Comparison of ENCODE assay signal across 20 cellular contexts in the genomic region with DNA sequence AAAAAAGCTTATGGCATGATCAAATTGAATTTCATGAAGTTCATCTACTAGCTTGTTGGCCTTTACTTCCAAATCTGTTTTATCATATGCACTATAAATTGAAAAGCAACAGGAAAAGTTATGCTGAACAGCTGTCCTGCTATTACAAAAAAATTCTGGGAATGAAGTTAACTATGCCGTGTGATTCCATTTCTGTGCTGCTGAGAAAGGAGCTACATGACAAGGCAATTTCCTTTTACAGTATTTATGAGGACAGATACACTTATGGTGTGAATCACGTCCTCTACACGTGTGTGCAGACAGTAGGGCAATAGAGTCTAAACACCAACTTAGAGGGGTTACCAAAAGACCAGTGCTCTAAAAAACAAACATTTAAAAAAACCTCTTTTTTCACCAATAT.
DNase-seq lines count a peak whose midpoint lies in the region; ATAC-seq, FAIRE-seq and TF ChIP-seq lines count a peak whose summit lies in the region.
"Had no signal": no experiment of that assay in that cellular context is flagged by ENCODE, and none has a peak within 500 bp of the region (broad histone marks: within the 10 kb centered on the region; RNA-seq: fewer than 3 reads in every experiment).

No MANE protein-coding gene starts in this region.

- H3K27ac ChIP-seq in GM12878 (ENCODE audit: control insufficient read depth, insufficient read depth), result no peak overlapping the region
- H3K27ac ChIP-seq: BLaER1 treated with 17β-estradiol and CSF1 and Interleukin-3, amounts not matched to agents 10 nM and 100 nM; RWPE1; SJCRH30 had no signal

- RAD21 ChIA-PET in GM12878 (lab: Charles Lee; ENCODE audit: unreplicated experiment), result no interaction called here

- H4K20me1 ChIP-seq in GM12878 (ENCODE audit: control insufficient read depth, insufficient read depth), result no peaks in the 10 kb centered on the region
- H4K20me1 ChIP-seq: BLaER1 treated with 17β-estradiol and CSF1 and Interleukin-3, amounts not matched to agents 10 nM and 100 nM had no signal

- no peak for TF ChIP-seq RAD21 in GM12878 (IDR thresholded peaks at IDR 0.05; ENCODE audit: insufficient read depth, low read depth, low read length)

- in situ Hi-C loops in GM12878 (cut with MboI), result no loop called here

- no peak for TF ChIP-seq POLR2A in GM12878 (IDR thresholded peaks at IDR 0.05; ENCODE audit: low read depth, low read length)

- CTCF ChIA-PET in GM12878 (lab: Yijun Ruan, JAX), result no interaction called here

- H3K4me3 ChIP-seq in GM12878, result no peak overlapping the region
- H3K4me3 ChIP-seq in fibroblast of the aortic adventitia (ENCODE audit: low read depth, low read length), result no peak overlapping the region
- no peak overlapping the region for H3K4me3 ChIP-seq in neuron (ENCODE audit: low read length)
- H3K4me3 ChIP-seq: BLaER1 treated with 17β-estradiol and CSF1 and Interleukin-3, amounts not matched to agents 10 nM and 100 nM; SJCRH30 had no signal

- H2AFZ ChIP-seq in GM12878 (ENCODE audit: control insufficient read depth, low read depth, low read length), result no peak overlapping the region
- H2AFZ ChIP-seq in neuron (ENCODE audit: low read depth, low read length), result peak overlapping the region; percentile 7

- no peak for ATAC-seq in GM12878
- no peak for ATAC-seq in HG02885 (IDR thresholded peaks at IDR 0.05; ENCODE audit: poor library complexity, unreplicated experiment)
- no peak for ATAC-seq in GM19351 (IDR thresholded peaks at IDR 0.05; ENCODE audit: unreplicated experiment)
- ATAC-seq in HG02678 (IDR thresholded peaks at IDR 0.05; ENCODE audit: unreplicated experiment), result no peak
- ATAC-seq in GM18858 (IDR thresholded peaks at IDR 0.05; ENCODE audit: unreplicated experiment), result no peak
- ATAC-seq: HCT116 had no signal

- BruUV-seq in GM12878 (replicated peaks; lab: Mats Ljungman, UMichigan), result no TSS peak

- intact Hi-C loops in GM12878 (cut with micrococcal nuclease; ENCODE audit: unreplicated experiment), result no loop called here

- H3K4me1 ChIP-seq in GM12878 (ENCODE audit: control insufficient read depth, insufficient read depth, low read length) (no peaks in the 10 kb centered on the region), neuron (ENCODE audit: insufficient read depth, low read length) (no peaks in the 10 kb centered on the region)
- H3K4me1 ChIP-seq: BLaER1 treated with 17β-estradiol and CSF1 and Interleukin-3, amounts not matched to agents 10 nM and 100 nM; SJCRH30 had no signal

- H3K36me3 ChIP-seq in GM12878 (ENCODE audit: control insufficient read depth in 2 of 2, insufficient read depth in 2 of 2, low read length in 1 of 2) (no peaks in the 10 kb centered on the region), neuron (ENCODE audit: insufficient read depth, low read length) (no peaks in the 10 kb centered on the region)
- H3K36me3 ChIP-seq: BLaER1 treated with 17β-estradiol and CSF1 and Interleukin-3, amounts not matched to agents 10 nM and 100 nM; SJCRH30 had no signal

- POLR2A ChIA-PET in GM12878 (lab: Charles Lee), result no interaction called here

- H3K9me3 ChIP-seq in GM12878 (replicated peaks; ENCODE audit: control insufficient read depth, insufficient read depth, low read length) (no peaks in the 10 kb centered on the region), neuron (ENCODE audit: low read length) (no peaks in the 10 kb centered on the region)
- H3K9me3 ChIP-seq: BLaER1 treated with 17β-estradiol and CSF1 and Interleukin-3, amounts not matched to agents 10 nM and 100 nM; SJCRH30 had no signal

- no peaks in the 10 kb centered on the region for H3K79me2 ChIP-seq in GM12878 (ENCODE audit: control insufficient read depth, insufficient read depth, low read length)

- H3K9ac ChIP-seq in GM12878 (ENCODE audit: control insufficient read depth, insufficient read depth, low read length), result no peak overlapping the region
- H3K9ac ChIP-seq: BLaER1 treated with 17β-estradiol and CSF1 and Interleukin-3, amounts not matched to agents 10 nM and 100 nM had no signal

- peak; percentile 35 for FAIRE-seq in GM12878 (lab: Jason Lieb, UNC)
- FAIRE-seq: GM12891, HTR-8/SVneo had no signal

- WGBS in GM12878 (ENCODE audit: insufficient coverage, insufficient replicate concordance, low lambda C conversion rate, missing lambda C conversion rate), result 11% methylated on average over 3 of the region's 3 CpGs

- no peaks in the 10 kb centered on the region for H3K27me3 ChIP-seq in GM12878 (replicated peaks in 1 of 2; ENCODE audit: control insufficient read depth in 2 of 2, insufficient read depth in 2 of 2, low read length in 1 of 2)
- no peaks in the 10 kb centered on the region for H3K27me3 ChIP-seq in neuron (ENCODE audit: insufficient read depth, low read length)
- H3K27me3 ChIP-seq: BLaER1 treated with 17β-estradiol and CSF1 and Interleukin-3, amounts not matched to agents 10 nM and 100 nM; SJCRH30 had no signal

- SMC1A ChIA-PET in GM12878 (lab: Charles Lee; ENCODE audit: uncharacterized antibody, unreplicated experiment), result no interaction called here

- no peak overlapping the region for H3K4me2 ChIP-seq in GM12878 (ENCODE audit: control insufficient read depth, insufficient read depth)
- H3K4me2 ChIP-seq: BLaER1 treated with 17β-estradiol and CSF1 and Interleukin-3, amounts not matched to agents 10 nM and 100 nM had no signal

- peak; percentile 13 for DNase-seq in GM03348 (ENCODE audit: low spot score)
- no peak for DNase-seq in GM12878 (ENCODE audit: low read depth, low spot score)
- DNase-seq in fibroblast of the aortic adventitia (ENCODE audit: low read depth), result peak; percentile 21
- DNase-seq: ACHN; NCI-H146; NCI-H345; NCI-H526 treated with DMSO at 0.1 percent for 48 hours; NK-92 treated with Interleukin-12 subunit alpha and Interleukin-12 subunit beta, amount 100 ng/mL, for 24 hours; OCI-M1; SJCRH30 had no signal

- TF ChIP-seq EP300 in GM12878 (IDR thresholded peaks at IDR 0.05; ENCODE audit: borderline replicate concordance in 1 of 2, control insufficient read depth in 1 of 2, low read depth in 2 of 2, low read length in 2 of 2), result no peak

- TF ChIP-seq CTCF in GM12878 (IDR thresholded peaks at IDR 0.05 in 2 of 3, conservative IDR thresholded peaks at IDR 0.05 in 1 of 3; ENCODE audit: control insufficient read depth in 2 of 3, extremely low read depth in 1 of 3, insufficient read depth in 1 of 3, low read depth in 3 of 3, low read length in 3 of 3), result no peak
- no peak for TF ChIP-seq CTCF in fibroblast of the aortic adventitia (IDR thresholded peaks at IDR 0.05; ENCODE audit: insufficient read depth, low read length)

TF ChIP-seq in GM12878, 131 proteins besides CTCF, POLR2A, EP300 and RAD21:
- no peak for TF ChIP-seq SMARCA5 (IDR thresholded peaks at IDR 0.05)
TF ChIP-seq in GM12878: peak in this region for 0.
